ENCODE assay signal across 15 cellular contexts in the genomic region with DNA sequence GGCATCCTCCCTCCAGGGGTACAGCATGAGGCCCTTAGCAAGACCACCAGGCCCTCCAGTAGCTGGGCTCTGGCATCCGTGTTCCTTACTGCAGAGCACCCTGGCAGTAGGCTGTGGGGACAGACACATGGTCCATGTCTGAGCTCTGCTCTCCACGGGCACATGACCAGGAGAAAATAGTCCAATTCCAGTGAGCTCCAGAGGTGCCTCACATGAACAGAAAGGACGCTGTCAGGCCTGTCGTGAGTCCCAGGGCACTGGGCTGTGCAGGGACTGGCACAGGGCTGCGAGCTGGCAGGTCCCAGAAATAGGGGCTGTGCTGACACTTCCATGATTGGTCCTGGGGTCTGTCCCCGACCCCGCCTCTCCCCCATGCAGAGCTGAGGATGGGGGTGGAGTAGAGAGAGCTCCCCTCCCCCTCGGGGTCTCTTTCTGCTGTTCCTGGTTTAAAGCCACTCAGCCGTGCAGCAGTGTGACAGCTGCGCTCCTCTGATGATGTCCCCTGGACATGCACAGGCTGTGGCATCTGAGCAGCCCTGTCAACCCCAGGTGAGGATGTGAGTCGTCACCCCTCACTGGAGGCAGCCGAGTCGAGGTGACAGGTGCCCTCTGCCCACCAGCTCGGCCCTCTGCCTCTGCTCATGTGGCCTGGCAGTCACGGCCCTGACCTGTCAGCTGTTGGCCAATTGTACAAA. TPM values are rescaled to one million over a fixed set of nuclear protein-coding genes. Genes with fewer than 3 reads are reported as not detected.
DNase-seq lines count a peak whose midpoint lies in the region; ATAC-seq and TF ChIP-seq lines count a peak whose summit lies in the region.
"Had no signal": no experiment of that assay in that cellular context is flagged by ENCODE, and none has a peak within 500 bp of the region (broad histone marks: within the 10 kb centered on the region; RNA-seq: fewer than 3 reads in every experiment).

No MANE protein-coding gene starts in this region.

- peak; percentile 71 for DNase-seq in cardiac septum (ENCODE audit: low spot score)
- DNase-seq in right atrium auricular region (ENCODE audit: low spot score), result no peak
- DNase-seq in Panc1 (ENCODE audit: low read depth, low spot score), result no peak
- peak; percentile 88 for DNase-seq in mesenteric fat pad (ENCODE audit: low spot score)
- DNase-seq in vagina (ENCODE audit: extremely low spot score in 2 of 2), result peak; percentile 83 to 95
- DNase-seq in NCI-H345 treated with DMSO at 0.1 percent for 48 hours (lab: John Stamatoyannopoulos, UW; ENCODE audit: unreplicated experiment), result no peak
- DNase-seq: ACHN, NCI-H1092 treated with DMSO at 0.1 percent for 48 hours, NCI-H187, NCI-H446 treated with DMSO at 0.1 percent for 48 hours, NCI-H748 treated with DMSO at 0.1 percent for 48 hours had no signal

- H3K9me3 ChIP-seq in right atrium auricular region, result no peaks in the 10 kb centered on the region
- no peaks in the 10 kb centered on the region for H3K9me3 ChIP-seq in Panc1 (ENCODE audit: control insufficient read depth, insufficient read depth, low read depth, low read length)
- no peaks in the 10 kb centered on the region for H3K9me3 ChIP-seq in vagina
- H3K9me3 ChIP-seq: SJCRH30 had no signal

- peak; percentile 50 for ATAC-seq in Panc1
- no peak for ATAC-seq in GM21528 (IDR thresholded peaks at IDR 0.05; ENCODE audit: low FRiP score, unreplicated experiment)
- ATAC-seq: CD8-positive, alpha-beta T cell had no signal

- TF ChIP-seq CTCF in right atrium auricular region (IDR thresholded peaks at IDR 0.05) (no peak), Panc1 (IDR thresholded peaks at IDR 0.05) (no peak), vagina (IDR thresholded peaks at IDR 0.05) (no peak)

- H3K27ac ChIP-seq in right atrium auricular region (no peak overlapping the region), Panc1 (ENCODE audit: low read length) (peak overlapping the region; percentile 67), vagina (no peak overlapping the region)
- H3K27ac ChIP-seq: KMS-11, SJCRH30 had no signal

- no peaks in the 10 kb centered on the region for H3K36me3 ChIP-seq in right atrium auricular region
- H3K36me3 ChIP-seq in Panc1 (ENCODE audit: control insufficient read depth, insufficient read depth, low read length), result no peaks in the 10 kb centered on the region
- H3K36me3 ChIP-seq in vagina, result no peaks in the 10 kb centered on the region
- H3K36me3 ChIP-seq: SJCRH30 had no signal

- H3K27me3 ChIP-seq in right atrium auricular region (no peaks in the 10 kb centered on the region), Panc1 (ENCODE audit: control insufficient read depth, insufficient read depth, low read length) (no peaks in the 10 kb centered on the region), vagina (no peaks in the 10 kb centered on the region)
- H3K27me3 ChIP-seq: SJCRH30 had no signal

- TF ChIP-seq POLR2A in vagina (IDR thresholded peaks at IDR 0.05), result no peak

- POLR2A ChIA-PET in Panc1 (lab: Charles Lee), result no interaction called here

- intact Hi-C loops in cardiac septum (cut with DNase I) (no loop called here), Panc1 (cut with micrococcal nuclease; ENCODE audit: unreplicated experiment) (no loop called here), vagina (cut with DNase I) (no loop called here)

- in situ Hi-C loops in Panc1 (cut with HindIII; ENCODE audit: low pct_unique_long_range_greater_than_20kb, low sequenced_read_pairs), result no loop called here

- BruUV-seq in Panc1 (replicated peaks; lab: Mats Ljungman, UMichigan), result no TSS peak

- H3K4me3 ChIP-seq in right atrium auricular region (no peak overlapping the region), Panc1 (ENCODE audit: low read depth in 2 of 2, low read length in 2 of 2) (peak overlapping the region in 1 of 2 experiments; percentile 62; a peak in 2 of 4 replicates), vagina (no peak overlapping the region)
- H3K4me3 ChIP-seq: SJCRH30 had no signal

- no peaks in the 10 kb centered on the region for H3K4me1 ChIP-seq in right atrium auricular region
- H3K4me1 ChIP-seq in Panc1 (ENCODE audit: control insufficient read depth, insufficient read depth, low read length), result peaks cover 60% of the 10 kb centered on the region
- peaks cover 14% of the 10 kb centered on the region for H3K4me1 ChIP-seq in vagina
- H3K4me1 ChIP-seq: SJCRH30 had no signal

- CTCF ChIA-PET in Panc1 (lab: Charles Lee), result no interaction called here

RNA-seq across cellular contexts. Expression of gene ZNF488, which starts 25.2 kb away (rescaled TPM):
- total RNA-seq in cardiac septum (0.16 TPM), right atrium auricular region (not detected), Panc1 (2021; ENCODE audit: unreplicated experiment) (11.8 TPM), mesenteric fat pad (0.10 TPM), vagina (not detected)
- polyA plus RNA-seq in Panc1 (2012; ENCODE audit: insufficient read length), result 3.8 TPM
- total RNA-seq: CD8-positive, alpha-beta T cell had no signal

Comparison
In these comparisons a context has a peak if more than half of its experiments do, and no peak if none do; other contexts are left out.
1. DNase-seq: peak in cardiac septum (single experiment), mesenteric fat pad (single experiment) and vagina (2 of 2); none in right atrium auricular region (single experiment), Panc1 (single experiment) and NCI-H345 treated with DMSO at 0.1 percent for 48 hours (single experiment).
2. RNA of gene ZNF488, which starts 25.2 kb away (total RNA-seq): 11.8 TPM in Panc1 (single experiment); 0.16 TPM in cardiac septum (single experiment), 0.10 TPM in mesenteric fat pad (single experiment), not detected in right atrium auricular region and not detected in vagina (single experiment); every median in the first group is over 10 times any median in the second.